ENCODE assay signal across 9 cellular contexts in genomic region chr1:62784509-62785365, GRCh38. TPM values are rescaled to one million over a fixed set of nuclear protein-coding genes. Genes with fewer than 3 reads are reported as not detected.
DNase-seq lines count a peak whose midpoint lies in the region; ATAC-seq and TF ChIP-seq lines count a peak whose summit lies in the region.
"Had no signal": no experiment of that assay in that cellular context is flagged by ENCODE, and none has a peak within 500 bp of the region (broad histone marks: within the 10 kb centered on the region; RNA-seq: fewer than 3 reads in every experiment).

No MANE protein-coding gene starts in this region.

- H3K9me3 Mint-ChIP-seq in activated CD4-positive, alpha-beta memory T cell treated with anti-CD3 and anti-CD28 coated beads for 36 hours, result no peaks in the 10 kb centered on the region
- H3K9me3 Mint-ChIP-seq in activated CD4-positive, alpha-beta memory T cell treated with anti-CD3 and anti-CD28 coated beads, Interleukin-2, amount 10 ng/mL, durations not matched to agents 7 days and 5 days, result no peaks in the 10 kb centered on the region
- H3K9me3 Mint-ChIP-seq in chondrocyte (ENCODE audit: low read depth), result no peaks in the 10 kb centered on the region
- H3K9me3 Mint-ChIP-seq: brain had no signal

- CTCF ChIA-PET in activated CD4-positive, alpha-beta memory T cell treated with anti-CD3 and anti-CD28 coated beads for 36 hours (lab: Charles Lee), result interaction anchor here (1.1 kb wide), 1 partner anchor 38 kb away, joined by 3 read pairs; no protein-coding TSS in a partner anchor
- CTCF ChIA-PET in activated CD4-positive, alpha-beta memory T cell treated with anti-CD3 and anti-CD28 coated beads, Interleukin-2, amount 10 ng/mL, durations not matched to agents 7 days and 5 days (lab: Charles Lee), result no interaction called here

- no peaks in the 10 kb centered on the region for H3K27me3 Mint-ChIP-seq in activated CD4-positive, alpha-beta memory T cell treated with anti-CD3 and anti-CD28 coated beads for 36 hours
- H3K27me3 Mint-ChIP-seq in activated CD4-positive, alpha-beta memory T cell treated with anti-CD3 and anti-CD28 coated beads, Interleukin-2, amount 10 ng/mL, durations not matched to agents 7 days and 5 days, result peaks cover 5% of the 10 kb centered on the region
- no peaks in the 10 kb centered on the region for H3K27me3 Mint-ChIP-seq in chondrocyte (ENCODE audit: low read depth)

- no peak overlapping the region for H3K27ac Mint-ChIP-seq in activated CD4-positive, alpha-beta memory T cell treated with anti-CD3 and anti-CD28 coated beads for 36 hours
- H3K27ac Mint-ChIP-seq in activated CD4-positive, alpha-beta memory T cell treated with anti-CD3 and anti-CD28 coated beads, Interleukin-2, amount 10 ng/mL, durations not matched to agents 7 days and 5 days, result no peak overlapping the region
- H3K27ac Mint-ChIP-seq in chondrocyte (ENCODE audit: unreplicated experiment), result no peak overlapping the region
- H3K27ac Mint-ChIP-seq: brain had no signal

- no peak overlapping the region for H3K27ac ChIP-seq in ectodermal cell (ENCODE audit: insufficient read depth, low read depth, low read length, poor library complexity, severe bottlenecking)
- H3K27ac ChIP-seq in muscle layer of colon (ENCODE audit: low read depth, low read length), result peak overlapping the region; percentile 78

- ATAC-seq in HG02678 (IDR thresholded peaks at IDR 0.05; ENCODE audit: unreplicated experiment), result peak; percentile 13

- H3K4me3 Mint-ChIP-seq in activated CD4-positive, alpha-beta memory T cell treated with anti-CD3 and anti-CD28 coated beads for 36 hours, result no peak overlapping the region
- H3K4me3 Mint-ChIP-seq in activated CD4-positive, alpha-beta memory T cell treated with anti-CD3 and anti-CD28 coated beads, Interleukin-2, amount 10 ng/mL, durations not matched to agents 7 days and 5 days, result no peak overlapping the region
- no peak overlapping the region for H3K4me3 Mint-ChIP-seq in chondrocyte (ENCODE audit: unreplicated experiment)
- H3K4me3 Mint-ChIP-seq: brain had no signal

- peak; percentile 19 for DNase-seq in activated CD4-positive, alpha-beta memory T cell treated with anti-CD3 and anti-CD28 coated beads for 36 hours
- DNase-seq in activated CD4-positive, alpha-beta memory T cell treated with anti-CD3 and anti-CD28 coated beads, Interleukin-2, amount 10 ng/mL, durations not matched to agents 7 days and 5 days, result no peak
- DNase-seq in NCI-H526 (lab: John Stamatoyannopoulos, UW), result peak; percentile 28 to 37
- DNase-seq in chondrocyte (ENCODE audit: low spot score), result no peak
- DNase-seq in NOMO-1 treated with DMSO at 0.1 percent for 48 hours (lab: John Stamatoyannopoulos, UW; ENCODE audit: unreplicated experiment), result no peak

- POLR2A ChIA-PET in activated CD4-positive, alpha-beta memory T cell treated with anti-CD3 and anti-CD28 coated beads for 36 hours (lab: Charles Lee), result interaction anchor here (1.0 kb wide), 1 partner anchor 349 kb away, joined by 4 read pairs; no protein-coding TSS in a partner anchor
- POLR2A ChIA-PET in activated CD4-positive, alpha-beta memory T cell treated with anti-CD3 and anti-CD28 coated beads, Interleukin-2, amount 10 ng/mL, durations not matched to agents 7 days and 5 days (lab: Charles Lee), result interaction anchor here (0.6 to 1.1 kb wide), 5 partner anchors 16 to 350 kb away, joined by 3 to 6 read pairs (median 3); no protein-coding TSS in a partner anchor

- H3K4me3 ChIP-seq in ectodermal cell (ENCODE audit: insufficient read depth, low read depth, low read length) (peak overlapping the region; percentile 82), muscle layer of colon (ENCODE audit: low read depth in 1 of 2, low read length in 2 of 2) (peak overlapping the region; percentile 51 to 95)

- 18 to 21% methylated on average over 5 to 10 of the region's 12 CpGs for WGBS in ectodermal cell, 2 experiments

- peaks cover 1% of the 10 kb centered on the region for H3K36me3 Mint-ChIP-seq in activated CD4-positive, alpha-beta memory T cell treated with anti-CD3 and anti-CD28 coated beads for 36 hours
- H3K36me3 Mint-ChIP-seq in activated CD4-positive, alpha-beta memory T cell treated with anti-CD3 and anti-CD28 coated beads, Interleukin-2, amount 10 ng/mL, durations not matched to agents 7 days and 5 days (ENCODE audit: low read depth), result no peaks in the 10 kb centered on the region
- H3K36me3 Mint-ChIP-seq in chondrocyte (ENCODE audit: low read depth), result no peaks in the 10 kb centered on the region

- H3K36me3 ChIP-seq in ectodermal cell (ENCODE audit: control insufficient read depth, insufficient read depth, low read length), result no peaks in the 10 kb centered on the region
- no peaks in the 10 kb centered on the region for H3K36me3 ChIP-seq in muscle layer of colon (ENCODE audit: insufficient read depth, low read length)

- H3K4me1 Mint-ChIP-seq in activated CD4-positive, alpha-beta memory T cell treated with anti-CD3 and anti-CD28 coated beads for 36 hours (ENCODE audit: low read depth), result peaks cover 11% of the 10 kb centered on the region
- H3K4me1 Mint-ChIP-seq in activated CD4-positive, alpha-beta memory T cell treated with anti-CD3 and anti-CD28 coated beads, Interleukin-2, amount 10 ng/mL, durations not matched to agents 7 days and 5 days, result peaks cover 9% of the 10 kb centered on the region
- H3K4me1 Mint-ChIP-seq in chondrocyte (ENCODE audit: low read depth), result peaks cover 7% of the 10 kb centered on the region

- no peaks in the 10 kb centered on the region for H3K9me3 ChIP-seq in ectodermal cell (ENCODE audit: control insufficient read depth, low read length)
- no peaks in the 10 kb centered on the region for H3K9me3 ChIP-seq in muscle layer of colon (ENCODE audit: low read length)

- H3K4me1 ChIP-seq in ectodermal cell (ENCODE audit: control insufficient read depth, insufficient read depth, low read length) (no peaks in the 10 kb centered on the region), muscle layer of colon (ENCODE audit: insufficient read depth, low read length) (peaks cover 10% of the 10 kb centered on the region)

- peak overlapping the region; percentile 81 for H3K9ac ChIP-seq in muscle layer of colon (ENCODE audit: low read length)

- TF ChIP-seq CTCF in chondrocyte (IDR thresholded peaks at IDR 0.05), result no peak

- intact Hi-C loops in activated CD4-positive, alpha-beta memory T cell treated with anti-CD3 and anti-CD28 coated beads for 36 hours (cut with micrococcal nuclease), result loop anchor here (1.0 to 5.0 kb wide), 5 partner anchors 95 to 1057 kb away; partner anchors contain the start of genes ALG6 and TM2D1

- H3K27me3 ChIP-seq in ectodermal cell (ENCODE audit: control insufficient read depth, insufficient read depth, low read length, poor library complexity, severe bottlenecking), result no peaks in the 10 kb centered on the region
- no peaks in the 10 kb centered on the region for H3K27me3 ChIP-seq in muscle layer of colon (ENCODE audit: control insufficient read depth in 1 of 2, insufficient read depth in 2 of 2, low read length in 2 of 2)

RNA-seq across cellular contexts. Expression of gene ATG4C, which starts 0.8 kb away (rescaled TPM):
- total RNA-seq in activated CD4-positive, alpha-beta memory T cell treated with anti-CD3 and anti-CD28 coated beads for 36 hours, result 10 to 100 TPM; 14.6 to 15.9 TPM
- 10 to 100 TPM; 10.5 to 12.6 TPM for total RNA-seq in activated CD4-positive, alpha-beta memory T cell treated with anti-CD3 and anti-CD28 coated beads, Interleukin-2, amount 10 ng/mL, durations not matched to agents 7 days and 5 days
- polyA plus RNA-seq in ectodermal cell (2013, experiment 1 of 4), result 20.8 TPM
- polyA plus RNA-seq in ectodermal cell (2013, experiment 2 of 4), result 23.1 TPM
- polyA plus RNA-seq in ectodermal cell (2013, experiment 3 of 4), result 14.9 TPM
- 16.1 TPM for polyA plus RNA-seq in ectodermal cell (2013, experiment 4 of 4)
- 7.1 to 11.1 TPM (median 8.6 TPM) in 3 replicates for total RNA-seq in chondrocyte

Comparison
In these comparisons a context has a peak if more than half of its experiments do, and no peak if none do; other contexts are left out.
1. DNase-seq: peak in activated CD4-positive, alpha-beta memory T cell treated with anti-CD3 and anti-CD28 coated beads for 36 hours (single experiment) and NCI-H526 (2 of 2); none in activated CD4-positive, alpha-beta memory T cell treated with anti-CD3 and anti-CD28 coated beads, Interleukin-2, amount 10 ng/mL, durations not matched to agents 7 days and 5 days (single experiment), chondrocyte (single experiment) and NOMO-1 treated with DMSO at 0.1 percent for 48 hours (single experiment).